ENCODE assay signal across 15 cellular contexts in the genomic region with DNA sequence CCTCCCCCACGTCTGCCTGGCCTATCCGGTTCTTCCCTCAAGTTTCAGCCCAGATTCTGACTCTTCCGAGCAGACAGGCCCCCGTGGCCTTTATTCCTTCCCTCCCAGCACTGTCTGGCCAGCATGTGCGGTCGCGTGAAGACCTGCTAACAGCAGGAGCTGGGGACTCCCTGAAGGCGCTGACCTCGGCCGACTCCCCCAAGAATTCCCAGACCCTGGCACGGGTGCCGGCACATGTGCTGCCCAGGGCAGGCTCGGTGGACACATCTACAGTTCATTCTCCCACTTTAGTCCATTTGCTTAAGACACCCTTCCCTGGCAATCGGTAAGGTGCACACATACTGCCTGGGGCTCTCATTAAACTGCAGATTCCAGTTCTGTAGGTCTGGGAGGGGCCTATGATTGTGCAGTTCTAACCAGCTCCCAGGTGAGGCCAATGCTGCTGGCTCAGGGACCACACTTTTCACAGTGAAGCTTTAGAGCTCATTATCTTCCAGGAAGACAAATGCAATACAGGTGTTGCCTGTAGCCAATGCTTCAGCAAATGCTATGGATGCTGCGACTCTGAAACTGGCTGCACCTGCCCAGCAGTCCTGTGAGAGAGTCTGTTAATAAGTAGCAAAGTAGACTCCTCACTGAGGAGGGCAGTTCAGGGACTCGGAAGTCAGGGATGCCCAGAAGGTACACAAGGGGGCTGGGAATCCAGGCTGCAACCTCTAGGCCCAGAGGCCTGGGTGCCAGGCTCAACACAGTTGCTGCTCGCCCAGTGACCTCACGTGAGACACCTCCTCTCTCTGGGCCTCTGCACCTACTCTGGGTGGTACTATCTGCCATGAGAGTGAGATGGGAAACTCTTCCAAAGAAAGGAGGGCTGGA. TPM values are rescaled to one million over a fixed set of nuclear protein-coding genes. Genes with fewer than 3 reads are reported as not detected.
A peak's percentile ranks its signal among the peaks of the same experiment; 100 is the strongest.
DNase-seq lines count a peak whose midpoint lies in the region; ATAC-seq and TF ChIP-seq lines count a peak whose summit lies in the region.
"Had no signal": no experiment of that assay in that cellular context is flagged by ENCODE, and none has a peak within 500 bp of the region (broad histone marks: within the 10 kb centered on the region; RNA-seq: fewer than 3 reads in every experiment).

No MANE protein-coding gene starts in this region.

- no peak overlapping the region for H3K4me3 ChIP-seq in left ventricle myocardium inferior

- H3K27me3 Mint-ChIP-seq in MCF 10A (ENCODE audit: insufficient read depth, unreplicated experiment), result no peaks in the 10 kb centered on the region
- peaks cover 17% of the 10 kb centered on the region for H3K27me3 Mint-ChIP-seq in stimulated activated naive CD8-positive, alpha-beta T cell treated with anti-CD3 and anti-CD28 coated beads, Interleukin-15, amount 100 ng/mL, for 72 hours

- CTCF ChIA-PET in MCF 10A (lab: Yijun Ruan, JAX), result interaction anchor here (0.5 to 7.8 kb wide), 15 partner anchors 9 to 848 kb away, joined by 3 to 99 read pairs (median 4); no protein-coding TSS in a partner anchor

- H3K36me3 Mint-ChIP-seq in MCF 10A (ENCODE audit: insufficient read depth, unreplicated experiment), result no peaks in the 10 kb centered on the region

- intact Hi-C loops in left ventricle myocardium inferior (cut with micrococcal nuclease) (no loop called here), cardiac septum (cut with DNase I) (no loop called here), MCF 10A (cut with micrococcal nuclease) (no loop called here)

- H3K36me3 ChIP-seq in left ventricle myocardium inferior, result no peaks in the 10 kb centered on the region

- H3K27ac Mint-ChIP-seq in MCF 10A (ENCODE audit: low read depth, unreplicated experiment), result no peak overlapping the region
- peak overlapping the region in 1 of 2 donors; percentile 74 for H3K27ac Mint-ChIP-seq in stimulated activated naive CD8-positive, alpha-beta T cell treated with anti-CD3 and anti-CD28 coated beads, Interleukin-15, amount 100 ng/mL, for 72 hours
- H3K27ac Mint-ChIP-seq: activated B cell treated with CpG ODN at 0.5 μM for 24 hours; activated naive CD8-positive, alpha-beta T cell treated with anti-CD3 and anti-CD28 coated beads, Interleukin-2, amount 50 U/mL, for 24 hours; B cell; memory B cell had no signal

- no peak overlapping the region for H3K4me3 Mint-ChIP-seq in MCF 10A (ENCODE audit: unreplicated experiment)
- no peak overlapping the region for H3K4me3 Mint-ChIP-seq in stimulated activated naive CD8-positive, alpha-beta T cell treated with anti-CD3 and anti-CD28 coated beads, Interleukin-15, amount 100 ng/mL, for 72 hours
- H3K4me3 Mint-ChIP-seq: activated B cell treated with CpG ODN at 0.5 μM for 24 hours; activated naive CD8-positive, alpha-beta T cell treated with anti-CD3 and anti-CD28 coated beads, Interleukin-2, amount 50 U/mL, for 24 hours had no signal

- ATAC-seq in stimulated activated naive CD8-positive, alpha-beta T cell treated with anti-CD3 and anti-CD28 coated beads, Interleukin-15, amount 100 ng/mL, for 72 hours, result no peak
- no peak for ATAC-seq in GM21423 (IDR thresholded peaks at IDR 0.05; ENCODE audit: unreplicated experiment)
- ATAC-seq in GM19455 (IDR thresholded peaks at IDR 0.05; ENCODE audit: unreplicated experiment), result no peak
- ATAC-seq: activated naive CD8-positive, alpha-beta T cell treated with anti-CD3 and anti-CD28 coated beads, Interleukin-2, amount 50 U/mL, for 24 hours had no signal

- peak; percentile 5 for DNase-seq in left ventricle myocardium inferior
- no peak for DNase-seq in cardiac septum (ENCODE audit: low spot score)
- peak; percentile 67 for DNase-seq in MCF 10A (ENCODE audit: unreplicated experiment)
- peak; percentile 65 for DNase-seq in left kidney (ENCODE audit: low read depth, low spot score)
- DNase-seq in stimulated activated naive CD8-positive, alpha-beta T cell treated with anti-CD3 and anti-CD28 coated beads, Interleukin-15, amount 100 ng/mL, for 72 hours, result no peak
- no peak for DNase-seq in D341Med (ENCODE audit: low spot score)
- DNase-seq: activated B cell treated with CpG ODN at 0.5 μM for 24 hours; activated naive CD8-positive, alpha-beta T cell treated with anti-CD3 and anti-CD28 coated beads, Interleukin-2, amount 50 U/mL, for 24 hours; EL; MM.1S; SK-N-SH had no signal

- peaks cover 33% of the 10 kb centered on the region for H3K4me1 Mint-ChIP-seq in MCF 10A (ENCODE audit: insufficient read depth, unreplicated experiment)
- H3K4me1 Mint-ChIP-seq in stimulated activated naive CD8-positive, alpha-beta T cell treated with anti-CD3 and anti-CD28 coated beads, Interleukin-15, amount 100 ng/mL, for 72 hours, result peaks cover 20% of the 10 kb centered on the region

- H3K27ac ChIP-seq in left ventricle myocardium inferior (replicated peaks), result no peak overlapping the region

- H3K4me1 ChIP-seq in left ventricle myocardium inferior, result peaks cover 39% of the 10 kb centered on the region

- TF ChIP-seq CTCF in left ventricle myocardium inferior (IDR thresholded peaks at IDR 0.05; ENCODE audit: borderline replicate concordance) (no peak), MCF 10A (IDR thresholded peaks at IDR 0.05; ENCODE audit: unreplicated experiment) (no peak)

- no peaks in the 10 kb centered on the region for H3K9me3 ChIP-seq in left ventricle myocardium inferior (replicated peaks)
- H3K9me3 ChIP-seq: SK-N-SH had no signal

- H3K9me3 Mint-ChIP-seq in MCF 10A (ENCODE audit: unreplicated experiment), result no peaks in the 10 kb centered on the region
- H3K9me3 Mint-ChIP-seq in stimulated activated naive CD8-positive, alpha-beta T cell treated with anti-CD3 and anti-CD28 coated beads, Interleukin-15, amount 100 ng/mL, for 72 hours, result no peaks in the 10 kb centered on the region
- H3K9me3 Mint-ChIP-seq: activated naive CD8-positive, alpha-beta T cell treated with anti-CD3 and anti-CD28 coated beads, Interleukin-2, amount 50 U/mL, for 24 hours had no signal

- no peaks in the 10 kb centered on the region for H3K27me3 ChIP-seq in left ventricle myocardium inferior (ENCODE audit: low read depth)

- BruUV-seq in MCF 10A (replicated peaks; lab: Mats Ljungman, UMichigan), result no TSS peak

- POLR2A ChIA-PET in MCF 10A (lab: Yijun Ruan, JAX), result interaction anchor here (0.7 to 8.8 kb wide), 12 partner anchors 15 to 251 kb away, joined by 3 to 97 read pairs (median 4); partner anchors contain the start of gene TAF1B

RNA-seq across cellular contexts. Expression of gene TAF1B, which starts 45.4 kb away (rescaled TPM):
- total RNA-seq in left ventricle myocardium inferior, result 4.2 TPM
- 8.4 TPM for total RNA-seq in cardiac septum
- total RNA-seq in MCF 10A (2022), result 19.7 and 25.5 TPM in 2 replicates

Comparison
In these comparisons a context has a peak if more than half of its experiments do, and no peak if none do; other contexts are left out.
1. DNase-seq: peak in left ventricle myocardium inferior (single experiment), MCF 10A (single experiment) and left kidney (single experiment); none in cardiac septum (single experiment), stimulated activated naive CD8-positive, alpha-beta T cell treated with anti-CD3 and anti-CD28 coated beads, Interleukin-15, amount 100 ng/mL, for 72 hours (0 of 2) and D341Med (single experiment).